1 cellular context compared by ENCODE assay signal in the genomic region with DNA sequence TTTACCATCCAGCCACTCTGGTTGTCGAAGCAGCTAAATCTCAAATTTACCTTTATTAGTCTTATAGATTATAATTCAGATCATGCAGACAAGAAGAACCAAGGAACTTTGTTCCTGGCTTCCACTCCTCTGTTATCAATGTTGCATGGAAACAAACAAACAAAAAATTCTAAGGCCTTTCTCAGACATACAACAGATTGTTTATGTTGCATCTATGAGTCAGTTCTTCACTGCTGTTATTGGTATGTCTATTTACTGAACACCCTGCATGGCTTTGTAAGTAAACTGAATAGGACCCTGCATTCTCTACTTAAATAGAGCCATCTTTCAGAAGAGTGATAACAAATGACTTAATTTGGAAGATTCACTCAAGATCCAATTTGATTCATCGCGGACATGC.
TF ChIP-seq lines count a peak whose summit lies in the region.

No MANE protein-coding gene starts in this region.

TF ChIP-seq in HCT116, 20 proteins besides CTCF, POLR2A, EP300 and RAD21:
- TF ChIP-seq EGR1 (IDR thresholded peaks at IDR 0.05; ENCODE audit: low read depth) (no peak), SIN3A (IDR thresholded peaks at IDR 0.05; ENCODE audit: low read depth) (no peak), YY1 (IDR thresholded peaks at IDR 0.05; ENCODE audit: extremely low read depth, insufficient replicate concordance, low read depth, low read length) (no peak), ZNF274 (IDR thresholded peaks at IDR 0.05; ENCODE audit: low read depth, low read length) (no peak), ZFX (IDR thresholded peaks at IDR 0.05) (no peak), ELF1 (IDR thresholded peaks at IDR 0.05; ENCODE audit: borderline replicate concordance, low read depth) (no peak), SRF (IDR thresholded peaks at IDR 0.05; ENCODE audit: low read depth) (no peak), TCF7L2 (IDR thresholded peaks at IDR 0.05; ENCODE audit: borderline replicate concordance, extremely low read depth, insufficient read depth, insufficient read length) (no peak), CBX3 (IDR thresholded peaks at IDR 0.05; ENCODE audit: low read depth) (no peak), CEBPB (IDR thresholded peaks at IDR 0.05; ENCODE audit: low read depth) (no peak), POLR2AphosphoS5 (IDR thresholded peaks at IDR 0.05; ENCODE audit: low read depth, low read length) (no peak)
- TF ChIP-seq, protein P1, sequence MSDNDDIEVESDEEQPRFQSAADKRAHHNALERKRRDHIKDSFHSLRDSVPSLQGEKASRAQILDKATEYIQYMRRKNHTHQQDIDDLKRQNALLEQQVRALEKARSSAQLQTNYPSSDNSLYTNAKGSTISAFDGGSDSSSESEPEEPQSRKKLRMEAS (IDR thresholded peaks at IDR 0.05), result no peak
- TF ChIP-seq, protein P2, sequence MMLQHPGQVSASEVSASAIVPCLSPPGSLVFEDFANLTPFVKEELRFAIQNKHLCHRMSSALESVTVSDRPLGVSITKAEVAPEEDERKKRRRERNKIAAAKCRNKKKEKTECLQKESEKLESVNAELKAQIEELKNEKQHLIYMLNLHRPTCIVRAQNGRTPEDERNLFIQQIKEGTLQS (IDR thresholded peaks at IDR 0.05), result no peak
- TF ChIP-seq, protein P3, sequence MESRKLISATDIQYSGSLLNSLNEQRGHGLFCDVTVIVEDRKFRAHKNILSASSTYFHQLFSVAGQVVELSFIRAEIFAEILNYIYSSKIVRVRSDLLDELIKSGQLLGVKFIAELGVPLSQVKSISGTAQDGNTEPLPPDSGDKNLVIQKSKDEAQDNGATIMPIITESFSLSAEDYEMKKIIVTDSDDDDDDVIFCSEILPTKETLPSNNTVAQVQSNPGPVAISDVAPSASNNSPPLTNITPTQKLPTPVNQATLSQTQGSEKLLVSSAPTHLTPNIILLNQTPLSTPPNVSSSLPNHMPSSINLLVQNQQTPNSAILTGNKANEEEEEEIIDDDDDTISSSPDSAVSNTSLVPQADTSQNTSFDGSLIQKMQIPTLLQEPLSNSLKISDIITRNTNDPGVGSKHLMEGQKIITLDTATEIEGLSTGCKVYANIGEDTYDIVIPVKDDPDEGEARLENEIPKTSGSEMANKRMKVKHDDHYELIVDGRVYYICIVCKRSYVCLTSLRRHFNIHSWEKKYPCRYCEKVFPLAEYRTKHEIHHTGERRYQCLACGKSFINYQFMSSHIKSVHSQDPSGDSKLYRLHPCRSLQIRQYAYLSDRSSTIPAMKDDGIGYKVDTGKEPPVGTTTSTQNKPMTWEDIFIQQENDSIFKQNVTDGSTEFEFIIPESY (IDR thresholded peaks at IDR 0.05; ENCODE audit: extremely low read depth, insufficient replicate concordance, low read length), result no peak
